11 cellular contexts compared by ENCODE assay signal in the genomic region with DNA sequence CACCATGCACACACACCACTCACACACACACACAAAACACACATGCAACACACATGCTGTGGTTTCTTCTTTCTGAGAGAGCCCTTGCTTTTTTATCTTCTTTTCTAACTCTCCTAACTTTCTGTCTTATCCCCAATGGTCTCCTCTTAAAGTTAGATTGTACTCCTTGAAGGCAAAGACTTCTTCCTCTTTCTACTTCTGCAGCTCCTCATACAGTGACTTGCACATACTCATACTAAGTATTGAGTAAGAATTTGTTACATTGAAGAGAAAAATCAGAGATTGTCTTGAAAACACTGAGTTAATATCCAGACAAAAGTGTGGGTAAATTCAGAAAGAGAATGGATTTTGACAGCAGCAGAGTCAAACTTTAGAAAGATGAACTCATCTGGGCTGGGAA.
"Had no signal": no experiment of that assay in that cellular context is flagged by ENCODE, and none has a peak within 500 bp of the region (broad histone marks: within the 10 kb centered on the region; RNA-seq: fewer than 3 reads in every experiment).

No MANE protein-coding gene starts in this region.

- H3K4me3 ChIP-seq: hepatocyte, ovary, suprapubic skin had no signal

- DNase-seq: activated CD4-positive, alpha-beta T cell treated with anti-CD3 and anti-CD28 coated beads, Interleukin-2, amount 50 U/mL, for 1 hour; activated T-cell treated with anti-CD3 and anti-CD28 coated beads, Interleukin-2, amount 50 U/mL, for 1 hour; anterior cingulate cortex; cerebellar nuclear complex; ovary; stimulated activated CD4-positive, alpha-beta T cell treated with anti-CD3 and anti-CD28 coated beads, Interleukin-2, amount 100 ng/mL, for 48 hours; stimulated activated naive CD8-positive, alpha-beta T cell treated with anti-CD3 and anti-CD28 coated beads, Interleukin-15, Interleukin-2, amounts not matched to agents 100 U/mL and 50 U/mL, for 24 hours had no signal

- H3K27ac Mint-ChIP-seq: activated naive CD4-positive, alpha-beta T cell treated with anti-CD3 and anti-CD28 coated beads, Interleukin-2, amount 50 U/mL, for 72 hours; dendritic cell treated with granulocyte-macrophage colony-stimulating factor and Interleukin-4, amounts not matched to agents 40 ng/mL and 50 ng/mL, for 4 days had no signal

- ATAC-seq: activated naive CD4-positive, alpha-beta T cell treated with anti-CD3 and anti-CD28 coated beads, Interleukin-2, amount 50 U/mL, for 72 hours; stimulated activated naive CD8-positive, alpha-beta T cell treated with anti-CD3 and anti-CD28 coated beads, Interleukin-15, Interleukin-2, amounts not matched to agents 100 U/mL and 50 U/mL, for 24 hours had no signal

- H3K4me2 ChIP-seq: hepatocyte had no signal

- H2AFZ ChIP-seq: hepatocyte had no signal

- H3K27me3 ChIP-seq: hepatocyte, ovary, suprapubic skin had no signal

- H3K27ac ChIP-seq: hepatocyte, ovary, suprapubic skin had no signal

- H3K36me3 Mint-ChIP-seq: activated naive CD4-positive, alpha-beta T cell treated with anti-CD3 and anti-CD28 coated beads, Interleukin-2, amount 50 U/mL, for 72 hours had no signal

- H3K9me3 Mint-ChIP-seq: activated naive CD4-positive, alpha-beta T cell treated with anti-CD3 and anti-CD28 coated beads, Interleukin-2, amount 50 U/mL, for 72 hours; dendritic cell treated with granulocyte-macrophage colony-stimulating factor and Interleukin-4, amounts not matched to agents 40 ng/mL and 50 ng/mL, for 4 days had no signal

- H3K36me3 ChIP-seq: ovary, suprapubic skin had no signal

- H3K9me3 ChIP-seq: ovary, suprapubic skin had no signal

- H3K4me3 Mint-ChIP-seq: dendritic cell treated with granulocyte-macrophage colony-stimulating factor and Interleukin-4, amounts not matched to agents 40 ng/mL and 50 ng/mL, for 4 days had no signal
